18 cellular contexts compared by ENCODE assay signal in the genomic region with DNA sequence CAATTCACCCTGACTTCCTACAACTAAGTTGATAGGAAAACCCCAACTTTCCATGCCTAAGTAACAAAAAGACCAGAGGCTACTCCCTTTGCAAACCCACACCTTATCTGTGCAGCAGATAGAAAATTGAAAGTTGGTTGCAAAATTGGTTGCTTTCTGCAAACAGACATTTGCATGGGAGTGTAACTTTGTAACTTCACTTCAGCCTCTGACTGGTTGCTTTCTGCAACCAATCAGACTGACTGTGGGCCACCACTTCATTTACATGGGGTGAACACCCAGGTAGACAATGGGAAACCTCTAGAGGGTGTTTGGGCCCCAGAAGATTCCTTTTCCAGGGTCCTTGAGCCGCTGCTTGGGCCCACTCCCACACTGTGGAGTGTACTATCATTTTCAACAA. TPM values are rescaled to one million over a fixed set of nuclear protein-coding genes. Genes with fewer than 3 reads are reported as not detected.
DNase-seq lines count a peak whose midpoint lies in the region; ATAC-seq lines count a peak whose summit lies in the region.
"Had no signal": no experiment of that assay in that cellular context is flagged by ENCODE, and none has a peak within 500 bp of the region (broad histone marks: within the 10 kb centered on the region; RNA-seq: fewer than 3 reads in every experiment).

No MANE protein-coding gene starts in this region.

- ATAC-seq in GM19023 (IDR thresholded peaks at IDR 0.05; ENCODE audit: unreplicated experiment) (peak; percentile 58), left lobe of liver (peak; percentile 42), GM21423 (IDR thresholded peaks at IDR 0.05; ENCODE audit: unreplicated experiment) (no peak)
- ATAC-seq: GM12878 had no signal

- DNase-seq in OCI-M1 (lab: John Stamatoyannopoulos, UW) (peak; percentile 54), left lobe of liver (ENCODE audit: low spot score) (no peak), NCI-H1930 (lab: John Stamatoyannopoulos, UW) (no peak)
- no peak for DNase-seq in activated CD8-positive, alpha-beta memory T cell treated with anti-CD3 and anti-CD28 coated beads for 24 hours
- DNase-seq: ACHN; BE2C; C1 segment of cervical spinal cord; CD4-positive, CD25-positive, alpha-beta regulatory T cell; CD8-positive, alpha-beta memory T cell; COR-L47; DMS 273 treated with DMSO at 0.1 percent for 48 hours; DMS53; DND-41; EL; GM23248 had no signal

RNA-seq across cellular contexts. Expression of a gene that starts 9.8 kb away (rescaled TPM):
- total RNA-seq in left lobe of liver, result 9.4 TPM

RNA-seq across cellular contexts. Expression of a gene that starts 35.0 kb away (rescaled TPM):
- 4.5 TPM for total RNA-seq in left lobe of liver

RNA-seq across cellular contexts. Expression of a gene that starts 35.2 kb away (rescaled TPM):
- 19.6 TPM for total RNA-seq in left lobe of liver
